Comparison of ENCODE assay signal across 8 cellular contexts in the genomic region with DNA sequence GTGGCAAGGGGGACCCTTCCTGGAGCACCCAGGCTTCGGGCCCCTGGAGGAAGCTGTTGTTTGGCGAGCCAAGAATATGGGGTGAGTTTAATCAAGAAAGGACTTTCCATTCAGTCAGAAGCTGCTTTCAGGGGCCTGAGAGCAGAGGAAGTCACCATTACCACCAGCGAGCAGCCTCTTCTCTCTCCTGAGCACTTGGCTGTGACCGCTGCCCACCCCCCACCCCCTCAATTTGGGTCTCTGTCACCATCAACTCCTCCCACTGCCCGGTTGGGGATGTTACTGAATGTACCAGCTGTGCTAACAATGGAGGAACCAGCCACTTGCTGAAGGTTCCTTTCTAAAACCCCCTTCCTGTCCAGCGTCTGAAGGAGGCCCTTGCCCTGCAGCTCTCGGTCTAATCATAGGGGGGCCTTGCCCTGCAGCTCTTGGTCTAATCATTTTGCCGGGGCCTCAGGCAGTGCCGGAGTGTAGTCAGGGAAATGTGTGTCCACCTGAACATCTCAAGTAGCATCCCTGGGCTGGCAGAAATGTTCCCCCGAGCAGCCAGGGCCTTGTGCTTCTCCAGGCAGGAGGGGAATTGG. TPM values are rescaled to one million over a fixed set of nuclear protein-coding genes. Genes with fewer than 3 reads are reported as not detected.
DNase-seq lines count a peak whose midpoint lies in the region; ATAC-seq and TF ChIP-seq lines count a peak whose summit lies in the region.

No MANE protein-coding gene starts in this region.

- H3K27ac ChIP-seq in CD4-positive, alpha-beta memory T cell (ENCODE audit: low read depth, low read length), result peak overlapping the region; percentile 91
- peak overlapping the region; percentile 64 to 86 for H3K27ac ChIP-seq in mucosa of rectum (ENCODE audit: low read depth in 2 of 2, low read length in 2 of 2)

- POLR2A ChIA-PET in CD4-positive, alpha-beta memory T cell (lab: Charles Lee; ENCODE audit: partially characterized antibody), result interaction anchor here (0.8 to 14.9 kb wide), 25 partner anchors 9 to 929 kb away, joined by 3 to 426 read pairs (median 5); partner anchors contain the start of gene ATG16L1
- POLR2A ChIA-PET in activated B cell treated with CpG ODN at 0.5 μM for 24 hours (lab: Charles Lee), result interaction anchor here (0.6 to 7.6 kb wide), 29 partner anchors 10 to 1386 kb away, joined by 3 to 308 read pairs (median 4); partner anchors contain the start of genes ATG16L1, DGKD, EIF4E2 and GIGYF2

- peak overlapping the region; percentile 91 to 99 (median 95) for H3K27ac Mint-ChIP-seq in CD4-positive, alpha-beta memory T cell
- peak overlapping the region; percentile 87 for H3K27ac Mint-ChIP-seq in activated B cell treated with CpG ODN at 0.5 μM for 24 hours

- H3K4me1 ChIP-seq in CD4-positive, alpha-beta memory T cell (ENCODE audit: insufficient read depth, low read length), result peaks cover 49% of the 10 kb centered on the region
- peaks cover 22 to 32% of the 10 kb centered on the region in 2 donors for H3K4me1 ChIP-seq in mucosa of rectum (ENCODE audit: control insufficient read depth in 2 of 2, insufficient read depth in 2 of 2, low read length in 2 of 2)

- CTCF ChIA-PET in CD4-positive, alpha-beta memory T cell (lab: Charles Lee; ENCODE audit: partially characterized antibody), result interaction anchor here (0.6 to 4.0 kb wide), 23 partner anchors 9 to 209 kb away, joined by 3 to 40 read pairs (median 4); partner anchors contain the start of gene ATG16L1
- CTCF ChIA-PET in activated B cell treated with CpG ODN at 0.5 μM for 24 hours (lab: Charles Lee), result interaction anchor here (0.6 to 3.6 kb wide), 16 partner anchors 9 to 190 kb away, joined by 3 to 24 read pairs (median 4); partner anchors contain the start of gene ATG16L1

- peak overlapping the region; percentile 60 to 70 for H3K9ac ChIP-seq in mucosa of rectum (ENCODE audit: low read depth in 1 of 2, low read length in 2 of 2)

- ATAC-seq in GM19395 (IDR thresholded peaks at IDR 0.05; ENCODE audit: unreplicated experiment), result peak; percentile 21
- peak; percentile 39 for ATAC-seq in activated B cell treated with CpG ODN at 0.5 μM for 24 hours (ENCODE audit: low read depth)
- no peak for ATAC-seq in GM19455 (IDR thresholded peaks at IDR 0.05; ENCODE audit: unreplicated experiment)

- intact Hi-C loops in CD4-positive, alpha-beta memory T cell (cut with micrococcal nuclease), result loop anchor here (2.0 to 10.0 kb wide), 4 partner anchors 34 to 296 kb away; no protein-coding TSS in a partner anchor
- intact Hi-C loops in activated B cell treated with CpG ODN at 0.5 μM for 24 hours (cut with micrococcal nuclease), result loop anchor here (1.0 to 10.0 kb wide), 8 partner anchors 9 to 356 kb away; no protein-coding TSS in a partner anchor

- peaks cover 27 to 70% (median 44%) of the 10 kb centered on the region in 4 donors for H3K4me1 Mint-ChIP-seq in CD4-positive, alpha-beta memory T cell
- peaks cover 57% of the 10 kb centered on the region for H3K4me1 Mint-ChIP-seq in activated B cell treated with CpG ODN at 0.5 μM for 24 hours

- H3K36me3 ChIP-seq in CD4-positive, alpha-beta memory T cell (ENCODE audit: insufficient read depth, low read length), result peaks cover 14% of the 10 kb centered on the region
- H3K36me3 ChIP-seq in mucosa of rectum (ENCODE audit: control insufficient read depth in 2 of 2, insufficient read depth in 2 of 2, low read length in 2 of 2), result peaks cover 0 to 1% of the 10 kb centered on the region in 2 donors

- H3K4me3 ChIP-seq in CD4-positive, alpha-beta memory T cell (ENCODE audit: low read length in 2 of 2), result peak overlapping the region; percentile 95 to 98
- peak overlapping the region; percentile 62 to 78 for H3K4me3 ChIP-seq in mucosa of rectum (ENCODE audit: low read length in 2 of 2)

- no peaks in the 10 kb centered on the region for H3K27me3 ChIP-seq in CD4-positive, alpha-beta memory T cell (ENCODE audit: insufficient read depth, low read length)
- H3K27me3 ChIP-seq in mucosa of rectum (ENCODE audit: control insufficient read depth in 2 of 2, insufficient read depth in 2 of 2, low read length in 2 of 2), result no peaks in the 10 kb centered on the region

- TF ChIP-seq CTCF in activated B cell treated with CpG ODN at 0.5 μM for 24 hours (IDR thresholded peaks at IDR 0.05), result no peak

- DNase-seq in CD4-positive, alpha-beta memory T cell, result no peak
- DNase-seq in activated B cell treated with CpG ODN at 0.5 μM for 24 hours (peak; percentile 56), NCI-H1417 treated with DMSO at 0.1 percent for 48 hours (lab: John Stamatoyannopoulos, UW) (no peak), GM19238 (ENCODE audit: insufficient read length, low spot score) (no peak), NCI-H1092 treated with DMSO at 0.1 percent for 48 hours (lab: John Stamatoyannopoulos, UW) (no peak)

- H3K4me3 Mint-ChIP-seq in CD4-positive, alpha-beta memory T cell, result peak overlapping the region; percentile 87 to 97 (median 97)
- H3K4me3 Mint-ChIP-seq in activated B cell treated with CpG ODN at 0.5 μM for 24 hours, result peak overlapping the region; percentile 96

- H3K27me3 Mint-ChIP-seq in CD4-positive, alpha-beta memory T cell, result no peaks in the 10 kb centered on the region
- no peaks in the 10 kb centered on the region for H3K27me3 Mint-ChIP-seq in activated B cell treated with CpG ODN at 0.5 μM for 24 hours

- no peaks in the 10 kb centered on the region for H3K9me3 ChIP-seq in CD4-positive, alpha-beta memory T cell (ENCODE audit: control insufficient read depth in 1 of 2, low read length in 2 of 2)
- H3K9me3 ChIP-seq in mucosa of rectum (ENCODE audit: control insufficient read depth in 2 of 2, low read length in 2 of 2), result no peaks in the 10 kb centered on the region

- no peaks in the 10 kb centered on the region for H3K9me3 Mint-ChIP-seq in CD4-positive, alpha-beta memory T cell
- no peaks in the 10 kb centered on the region for H3K9me3 Mint-ChIP-seq in activated B cell treated with CpG ODN at 0.5 μM for 24 hours

- H3K36me3 Mint-ChIP-seq in CD4-positive, alpha-beta memory T cell, result peaks cover 6 to 47% of the 10 kb centered on the region in 2 donors
- H3K36me3 Mint-ChIP-seq in activated B cell treated with CpG ODN at 0.5 μM for 24 hours (ENCODE audit: low read depth), result peaks cover 45% of the 10 kb centered on the region

RNA-seq across cellular contexts. Expression of gene INPP5D, which starts 1.0 kb away (rescaled TPM):
- 100 to 1,000 TPM; 117 to 127 TPM for total RNA-seq in CD4-positive, alpha-beta memory T cell
- polyA plus RNA-seq in CD4-positive, alpha-beta memory T cell, result 100 to 1,000 TPM in 1 of 2 donors, 10 to 100 TPM in 1; 29.6 to 125 TPM
- total RNA-seq in activated B cell treated with CpG ODN at 0.5 μM for 24 hours, result 247 and 275 TPM in 2 replicates

RNA-seq across cellular contexts. Expression of gene NEU2, which starts 28.6 kb away (rescaled TPM):
- not detected for total RNA-seq in CD4-positive, alpha-beta memory T cell
- not detected for polyA plus RNA-seq in CD4-positive, alpha-beta memory T cell
- total RNA-seq in activated B cell treated with CpG ODN at 0.5 μM for 24 hours, result not detected in 2 replicates

RNA-seq across cellular contexts. Expression of gene NGEF, which starts 48.0 kb away (rescaled TPM):
- total RNA-seq in CD4-positive, alpha-beta memory T cell, result not detected
- not detected for polyA plus RNA-seq in CD4-positive, alpha-beta memory T cell
- total RNA-seq in activated B cell treated with CpG ODN at 0.5 μM for 24 hours, result not detected in 2 replicates
